8 cellular contexts compared by ENCODE assay signal in the genomic region with DNA sequence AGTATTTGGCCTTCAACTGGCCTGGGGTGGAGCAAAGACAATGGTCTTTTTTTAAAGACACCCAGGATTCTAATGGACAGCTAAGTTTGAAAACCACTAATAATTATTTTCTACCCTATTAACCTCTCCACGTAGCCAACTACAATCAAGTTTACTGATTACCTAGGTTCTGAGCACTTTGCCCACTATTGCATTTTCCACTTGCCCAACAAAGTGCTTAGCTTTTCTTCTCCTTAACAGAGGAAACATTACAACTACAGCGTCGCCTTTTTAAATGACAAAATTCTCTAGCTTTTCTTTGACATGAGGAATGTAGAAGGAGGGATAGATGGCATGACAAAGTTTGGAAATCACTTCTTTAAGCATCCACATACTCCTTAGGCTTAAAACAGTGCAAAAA. TPM values are rescaled to one million over a fixed set of nuclear protein-coding genes. Genes with fewer than 3 reads are reported as not detected.
A peak's percentile ranks its signal among the peaks of the same experiment; 100 is the strongest.
DNase-seq lines count a peak whose midpoint lies in the region; ATAC-seq and TF ChIP-seq lines count a peak whose summit lies in the region.

No MANE protein-coding gene starts in this region.

- H3K4me2 ChIP-seq in KMS-11: peak overlapping the region; percentile 96

- H3K79me2 ChIP-seq in KMS-11 (ENCODE audit: insufficient read depth, low read depth): peaks cover 62% of the 10 kb centered on the region

- TF ChIP-seq CTCF in AG04450 (IDR thresholded peaks at IDR 0.05; ENCODE audit: low read depth, low read length) (no peak), KMS-11 (conservative IDR thresholded peaks at IDR 0.05; ENCODE audit: low read depth, low read length) (no peak), colonic mucosa (IDR thresholded peaks at IDR 0.05) (no peak)

- ATAC-seq in natural killer cell treated with Interleukin-12 subunit alpha and Interleukin-12 subunit beta and Interleukin-15 and Interleukin-18, amount 100 ng/mL, for 72 hours: no peak

- peak overlapping the region; percentile 88 for H3K4me3 ChIP-seq in AG04450 (ENCODE audit: low read depth, low read length)
- no peak overlapping the region for H3K4me3 ChIP-seq in KMS-11 (IDR thresholded peaks at IDR 0.05; ENCODE audit: insufficient read depth, low read depth, low read length)
- H3K4me3 ChIP-seq in colonic mucosa: peak overlapping the region; percentile 92

- H3K9me3 ChIP-seq in AG04450 (ENCODE audit: control insufficient read depth, insufficient read depth, low read length) (peaks cover 4% of the 10 kb centered on the region; the same call in 1 of the 2 replicates), colonic mucosa (no peaks in the 10 kb centered on the region)

- no peaks in the 10 kb centered on the region for H3K27me3 Mint-ChIP-seq in natural killer cell treated with Interleukin-12 subunit alpha and Interleukin-12 subunit beta and Interleukin-15 and Interleukin-18, amount 100 ng/mL, for 72 hours

- CTCF ChIA-PET in AG04450 (lab: Charles Lee): interaction anchor here (1.7 to 2.1 kb wide), 2 partner anchors 156 to 171 kb away, joined by 5 to 7 read pairs; no protein-coding TSS in a partner anchor

- 0 out of 2 replicates have a peak, but pooled peaks cover 6% of the 10 kb centered on the region for H4K20me1 ChIP-seq in KMS-11 (ENCODE audit: insufficient read depth)

- H3K4me3 Mint-ChIP-seq in natural killer cell treated with Interleukin-12 subunit alpha and Interleukin-12 subunit beta and Interleukin-15 and Interleukin-18, amount 100 ng/mL, for 72 hours: peak overlapping the region; percentile 90

- peaks cover 4% of the 10 kb centered on the region for H3K36me3 Mint-ChIP-seq in natural killer cell treated with Interleukin-12 subunit alpha and Interleukin-12 subunit beta and Interleukin-15 and Interleukin-18, amount 100 ng/mL, for 72 hours

- peak overlapping the region; percentile 96 to 99 for H3K27ac Mint-ChIP-seq in natural killer cell treated with Interleukin-12 subunit alpha and Interleukin-12 subunit beta and Interleukin-15 and Interleukin-18, amount 100 ng/mL, for 72 hours

- H3K36me3 ChIP-seq in KMS-11 (ENCODE audit: insufficient read depth): no peaks in the 10 kb centered on the region
- H3K36me3 ChIP-seq in colonic mucosa: no peaks in the 10 kb centered on the region

- no peak overlapping the region for H2AFZ ChIP-seq in KMS-11 (ENCODE audit: low read depth)

- H3K9ac ChIP-seq in KMS-11 (no peak overlapping the region), colonic mucosa (ENCODE audit: low read depth in 2 of 2, low read length in 2 of 2) (no peak overlapping the region)

- H3K27ac ChIP-seq in AG04450 (ENCODE audit: low read depth, low read length): no peak overlapping the region
- H3K27ac ChIP-seq in KMS-11: peak overlapping the region; percentile 89; the same call in 1 of the 2 replicates
- no peak overlapping the region for H3K27ac ChIP-seq in colonic mucosa

- POLR2A ChIA-PET in AG04450 (lab: Yijun Ruan, JAX): no interaction called here

- H3K27me3 ChIP-seq in AG04450 (ENCODE audit: control insufficient read depth, insufficient read depth, low read length) (no peaks in the 10 kb centered on the region), KMS-11 (ENCODE audit: insufficient read depth, low read depth) (no peaks in the 10 kb centered on the region), colonic mucosa (no peaks in the 10 kb centered on the region)

- intact Hi-C loops in colonic mucosa (cut with DNase I): no loop called here

- no peaks in the 10 kb centered on the region for H3K9me3 Mint-ChIP-seq in natural killer cell treated with Interleukin-12 subunit alpha and Interleukin-12 subunit beta and Interleukin-15 and Interleukin-18, amount 100 ng/mL, for 72 hours

- H3K4me1 ChIP-seq in KMS-11 (ENCODE audit: low read depth, poor library complexity, severe bottlenecking): peaks cover 58% of the 10 kb centered on the region
- H3K4me1 ChIP-seq in colonic mucosa: peaks cover 8% of the 10 kb centered on the region

- DNase-seq in AG04450 (ENCODE audit: low read depth, low spot score) (no peak), colonic mucosa (no peak), NCI-H146 treated with DMSO at 0.1 percent for 48 hours (lab: John Stamatoyannopoulos, UW; ENCODE audit: unreplicated experiment) (no peak), SHP77 (lab: John Stamatoyannopoulos, UW) (no peak), DMS153 (lab: John Stamatoyannopoulos, UW) (no peak)
- no peak for DNase-seq in natural killer cell treated with Interleukin-12 subunit alpha and Interleukin-12 subunit beta and Interleukin-15 and Interleukin-18, amount 100 ng/mL, for 72 hours (ENCODE audit: low spot score)
- no peak for DNase-seq in activated effector memory CD4-positive, alpha-beta T cell treated with anti-CD3 and anti-CD28 coated beads, Interleukin-2, amount 50 U/mL, for 16 hours

- H3K4me1 Mint-ChIP-seq in natural killer cell treated with Interleukin-12 subunit alpha and Interleukin-12 subunit beta and Interleukin-15 and Interleukin-18, amount 100 ng/mL, for 72 hours (ENCODE audit: low read depth in 2 of 2): peaks cover 40 to 61% of the 10 kb centered on the region in 2 donors

RNA-seq across cellular contexts. Expression of a gene that starts 2.0 kb away (rescaled TPM):
- polyA plus RNA-seq in AG04450 (2011; rRNA removed): 22.2 and 32.6 TPM in 2 replicates
- 18.0 and 25.9 TPM in 2 replicates for polyA minus RNA-seq in AG04450 (2011; rRNA and poly(A)+ RNA removed)
- total RNA-seq in colonic mucosa: 10 to 100 TPM; 13.5 to 26.2 TPM
- 10 to 100 TPM; 15.2 to 31.3 TPM for total RNA-seq in natural killer cell treated with Interleukin-12 subunit alpha and Interleukin-12 subunit beta and Interleukin-15 and Interleukin-18, amount 100 ng/mL, for 72 hours

RNA-seq across cellular contexts. Expression of a gene that starts 37.6 kb away (rescaled TPM):
- polyA plus RNA-seq in AG04450 (2011; rRNA removed): not detected in 2 replicates
- not detected in 2 replicates for polyA minus RNA-seq in AG04450 (2011; rRNA and poly(A)+ RNA removed)
- total RNA-seq in colonic mucosa: not detected
- not detected for total RNA-seq in natural killer cell treated with Interleukin-12 subunit alpha and Interleukin-12 subunit beta and Interleukin-15 and Interleukin-18, amount 100 ng/mL, for 72 hours
